Comparison of ENCODE assay signal across 12 cellular contexts in genomic region chr13:92843549-92843948, GRCh38.
DNase-seq lines count a peak whose midpoint lies in the region; ATAC-seq, FAIRE-seq and TF ChIP-seq lines count a peak whose summit lies in the region.
"Had no signal": no experiment of that assay in that cellular context is flagged by ENCODE, and none has a peak within 500 bp of the region (broad histone marks: within the 10 kb centered on the region; RNA-seq: fewer than 3 reads in every experiment).

No MANE protein-coding gene starts in this region.

- no peaks in the 10 kb centered on the region; the same call in 1 of the 2 replicates for H3K9me3 Mint-ChIP-seq in HFFc6

- H4K20me1 ChIP-seq in endothelial cell of umbilical vein (replicated peaks; ENCODE audit: control insufficient read depth, extremely low read depth, insufficient read depth, low read length) = no peaks in the 10 kb centered on the region

- H3K4me1 ChIP-seq in endothelial cell of umbilical vein (ENCODE audit: control insufficient read depth, extremely low read depth, insufficient read depth, low read length) (no peaks in the 10 kb centered on the region), left ventricle myocardium inferior (no peaks in the 10 kb centered on the region)
- H3K4me1 ChIP-seq: tibial nerve had no signal

- no peak overlapping the region for H3K4me3 Mint-ChIP-seq in HFFc6

- CTCF ChIA-PET in endothelial cell of umbilical vein (lab: Charles Lee) = no interaction called here

- intact Hi-C loops in endothelial cell of umbilical vein (cut with micrococcal nuclease) (no loop called here), left ventricle myocardium inferior (cut with micrococcal nuclease) (no loop called here)

- no peak overlapping the region for H3K4me2 ChIP-seq in endothelial cell of umbilical vein (ENCODE audit: insufficient read depth, low read length)

- no peaks in the 10 kb centered on the region for H3K36me3 ChIP-seq in endothelial cell of umbilical vein (ENCODE audit: control insufficient read depth in 2 of 2, extremely low read depth in 1 of 2, insufficient read depth in 2 of 2, low read length in 2 of 2)
- no peaks in the 10 kb centered on the region for H3K36me3 ChIP-seq in left ventricle myocardium inferior
- H3K36me3 ChIP-seq: tibial nerve had no signal

- H3K9me3 ChIP-seq in endothelial cell of umbilical vein (replicated peaks; ENCODE audit: control insufficient read depth, insufficient read depth, low read length) (peaks cover 5% of the 10 kb centered on the region), left ventricle myocardium inferior (replicated peaks) (peaks cover 19% of the 10 kb centered on the region)

- no peak for TF ChIP-seq CTCF in AG10803 (conservative IDR thresholded peaks at IDR 0.05; ENCODE audit: low read length)
- no peak for TF ChIP-seq CTCF in HFFc6 (IDR thresholded peaks at IDR 0.05)
- TF ChIP-seq CTCF in endothelial cell of umbilical vein (IDR thresholded peaks at IDR 0.05; ENCODE audit: extremely low read depth in 1 of 2, insufficient read depth in 1 of 2, low read depth in 1 of 2, low read length in 2 of 2) = no peak
- no peak for TF ChIP-seq CTCF in left ventricle myocardium inferior (IDR thresholded peaks at IDR 0.05; ENCODE audit: borderline replicate concordance)

- H2AFZ ChIP-seq in endothelial cell of umbilical vein (ENCODE audit: low read depth, low read length) = no peak overlapping the region

- H3K27ac Mint-ChIP-seq in HFFc6 = no peak overlapping the region

- dilution Hi-C loops in endothelial cell of umbilical vein (cut with MboI; ENCODE audit: extremely low pct_ligation_motif_present, low sequenced_read_pairs) = no loop called here

- peak; percentile 80 for DNase-seq in AG10803 (ENCODE audit: low read depth)
- DNase-seq in HFFc6 = peak; percentile 1
- peak; percentile 20 for DNase-seq in NCI-H2107 (lab: John Stamatoyannopoulos, UW)
- no peak for DNase-seq in endothelial cell of umbilical vein (ENCODE audit: low read depth, low spot score)
- no peak for DNase-seq in GM19239 (ENCODE audit: insufficient read length, low spot score)
- no peak for DNase-seq in left ventricle myocardium inferior
- no peak for DNase-seq in COLO829 (ENCODE audit: low spot score)
- DNase-seq: activated effector memory CD4-positive, alpha-beta T cell treated with anti-CD3 and anti-CD28 coated beads, Interleukin-2, amount 50 U/mL, for 16 hours; DND-41; small intestine had no signal

- peaks cover 18% of the 10 kb centered on the region; the same call in 1 of the 2 replicates for H3K4me1 Mint-ChIP-seq in HFFc6 (ENCODE audit: low read depth)

- POLR2A ChIA-PET in endothelial cell of umbilical vein (lab: Charles Lee) = no interaction called here

- BruUV-seq in endothelial cell of umbilical vein (replicated peaks; lab: Mats Ljungman, UMichigan) = no TSS peak

- no peaks in the 10 kb centered on the region for H3K36me3 Mint-ChIP-seq in HFFc6 (ENCODE audit: low read depth)

- TF ChIP-seq POLR2A in endothelial cell of umbilical vein (IDR thresholded peaks at IDR 0.05; ENCODE audit: low read depth, low read length) = no peak

- no peak for FAIRE-seq in endothelial cell of umbilical vein (lab: Jason Lieb, UNC)
- FAIRE-seq in GM19239 (lab: Jason Lieb, UNC) = no peak
- FAIRE-seq: small intestine had no signal

- H3K27ac ChIP-seq in endothelial cell of umbilical vein (ENCODE audit: insufficient read depth, low read depth, low read length) = no peak overlapping the region
- no peak overlapping the region for H3K27ac ChIP-seq in left ventricle myocardium inferior (replicated peaks)
- H3K27ac ChIP-seq: tibial nerve had no signal

- H3K27me3 Mint-ChIP-seq in HFFc6 (ENCODE audit: insufficient read depth) = no peaks in the 10 kb centered on the region

- H3K4me3 ChIP-seq in AG10803 (ENCODE audit: low read length) (no peak overlapping the region), endothelial cell of umbilical vein (replicated peaks in 1 of 3; ENCODE audit: insufficient read depth in 1 of 3, low read depth in 1 of 3, low read length in 3 of 3) (no peak overlapping the region), left ventricle myocardium inferior (no peak overlapping the region)
- H3K4me3 ChIP-seq: tibial nerve had no signal

- H3K27me3 ChIP-seq in endothelial cell of umbilical vein (ENCODE audit: control insufficient read depth in 2 of 2, insufficient read depth in 2 of 2, low read length in 2 of 2) = no peaks in the 10 kb centered on the region
- H3K27me3 ChIP-seq in left ventricle myocardium inferior (ENCODE audit: low read depth) = no peaks in the 10 kb centered on the region
- H3K27me3 ChIP-seq: tibial nerve had no signal

- H3K79me2 ChIP-seq in endothelial cell of umbilical vein (ENCODE audit: control insufficient read depth, insufficient read depth, low read length) = no peaks in the 10 kb centered on the region

- H3K9me1 ChIP-seq in endothelial cell of umbilical vein (replicated peaks; ENCODE audit: control insufficient read depth, extremely low read depth, insufficient read depth, low read length) = no peaks in the 10 kb centered on the region

- H3K9ac ChIP-seq in endothelial cell of umbilical vein (replicated peaks; ENCODE audit: extremely low read depth, insufficient read depth, low read length) = no peak overlapping the region

- ATAC-seq in GM18519 (IDR thresholded peaks at IDR 0.05; ENCODE audit: low FRiP score, unreplicated experiment) = no peak

TF ChIP-seq in endothelial cell of umbilical vein, 7 proteins besides CTCF, POLR2A, EP300 and RAD21:
- TF ChIP-seq GATA2 (IDR thresholded peaks at IDR 0.05; ENCODE audit: insufficient read depth, insufficient read length, low read depth, low read length) (no peak), POLR2AphosphoS5 (IDR thresholded peaks at IDR 0.05; ENCODE audit: insufficient read depth, low read depth, low read length) (no peak), FOS (IDR thresholded peaks at IDR 0.05; ENCODE audit: borderline replicate concordance, insufficient read depth, low read length) (no peak), EZH2 (IDR thresholded peaks at IDR 0.05; ENCODE audit: borderline replicate concordance, low read depth, low read length, severe bottlenecking) (no peak), MAX (IDR thresholded peaks at IDR 0.05; ENCODE audit: insufficient read depth, insufficient read length) (no peak), JUN (IDR thresholded peaks at IDR 0.05; ENCODE audit: borderline replicate concordance, insufficient read depth, insufficient read length, low read depth) (peak; percentile 9)

Comparison
In these comparisons a context has a peak if more than half of its experiments do, and no peak if none do; other contexts are left out.
1. DNase-seq: peak in AG10803 (single experiment), HFFc6 (single experiment) and NCI-H2107 (single experiment); none in endothelial cell of umbilical vein (single experiment), GM19239 (single experiment), left ventricle myocardium inferior (single experiment) and COLO829 (single experiment).